1 cellular context compared by ENCODE assay signal in genomic region chr2:75603477-75603876, GRCh38.
TF ChIP-seq lines count a peak whose summit lies in the region.

No MANE protein-coding gene starts in this region.

TF ChIP-seq in HepG2, 621 proteins besides CTCF, POLR2A, EP300 and RAD21:
- TF ChIP-seq SP5 (CRISPR knock-in tag; IDR thresholded peaks at IDR 0.05; ENCODE audit: borderline replicate concordance, low read depth) = no peak
- no peak for TF ChIP-seq GMEB2 (CRISPR knock-in tag; IDR thresholded peaks at IDR 0.05; ENCODE audit: low read depth)
- no peak for TF ChIP-seq TBX3 (IDR thresholded peaks at IDR 0.05; ENCODE audit: borderline replicate concordance)
- no peak for TF ChIP-seq NFE2L1 (CRISPR knock-in tag; IDR thresholded peaks at IDR 0.05; ENCODE audit: borderline replicate concordance)
- TF ChIP-seq CEBPB (IDR thresholded peaks at IDR 0.05; ENCODE audit: borderline replicate concordance, low read depth, low read length) = 0 out of 2 replicates have a peak, but pooled peaks have one; percentile 4
- TF ChIP-seq SOX13 (IDR thresholded peaks at IDR 0.05) = no peak
- TF ChIP-seq SOX13 (CRISPR knock-in tag; conservative IDR thresholded peaks at IDR 0.05 in 1 of 2, IDR thresholded peaks at IDR 0.05 in 1 of 2) = no peak
